In genomic region chr21:43064265-43064917, GRCh38 we compare ENCODE assay signal across 6 cellular contexts. TPM values are rescaled to one million over a fixed set of nuclear protein-coding genes. Genes with fewer than 3 reads are reported as not detected.
A peak's percentile ranks its signal among the peaks of the same experiment; 100 is the strongest.
DNase-seq lines count a peak whose midpoint lies in the region; ATAC-seq and TF ChIP-seq lines count a peak whose summit lies in the region.
"Not testable (repeated sequence)": the region's sequence is repeated elsewhere in the genome, so short reads cannot be mapped to it uniquely, and the experiment has no call there.
"Had no signal": no experiment of that assay in that cellular context is flagged by ENCODE, and none has a peak within 500 bp of the region (broad histone marks: within the 10 kb centered on the region; RNA-seq: fewer than 3 reads in every experiment).

No MANE protein-coding gene starts in this region.

- H4K20me1 ChIP-seq in PC-3 (ENCODE audit: low read length): not testable (repeated sequence)

- not testable (repeated sequence) for H3K4me3 ChIP-seq in PC-3 (ENCODE audit: low read length); body of pancreas; psoas muscle; thoracic aorta

- not testable (repeated sequence) for H3K4me2 ChIP-seq in PC-3 (ENCODE audit: low read length)

- ATAC-seq in PC-3: peak; percentile 72
- peak; percentile 35 for ATAC-seq in body of pancreas
- peak; percentile 13 for ATAC-seq in left colon
- peak; percentile 85 to 92 (median 90) for ATAC-seq in psoas muscle
- peak; percentile 63 for ATAC-seq in thoracic aorta (ENCODE audit: insufficient number of reproducible peaks, low FRiP score, low read depth)

- H3F3A ChIP-seq in PC-3 (ENCODE audit: low read length, unreplicated experiment): not testable (repeated sequence)

- DNase-seq in PC-3; body of pancreas; left colon; psoas muscle; thoracic aorta (ENCODE audit: low spot score): not testable (repeated sequence)

- not testable (repeated sequence) for H2AFZ ChIP-seq in PC-3 (ENCODE audit: low read length)

- TF ChIP-seq CTCF in PC-3 (conservative IDR thresholded peaks at IDR 0.05; ENCODE audit: low read depth, low read length); body of pancreas (IDR thresholded peaks at IDR 0.05); psoas muscle (IDR thresholded peaks at IDR 0.05); thoracic aorta (IDR thresholded peaks at IDR 0.05): not testable (repeated sequence)

- H3K9me3 ChIP-seq in PC-3 (ENCODE audit: low read length); body of pancreas; psoas muscle; thoracic aorta: not testable (repeated sequence)

- not testable (repeated sequence) for H3K79me2 ChIP-seq in PC-3 (ENCODE audit: low read length)

- H3K36me3 ChIP-seq in PC-3 (ENCODE audit: low read depth, low read length); body of pancreas (replicated peaks in 1 of 2; ENCODE audit: insufficient read depth in 1 of 2, low read depth in 2 of 2); psoas muscle (ENCODE audit: insufficient read depth in 1 of 2, low read depth in 1 of 2); thoracic aorta: not testable (repeated sequence)

- no CpG with 5 or more reads among the region's 22 CpGs for WGBS in body of pancreas, 2 donors
- WGBS in psoas muscle, 3 donors: no CpG with 5 or more reads among the region's 22 CpGs

- not testable (repeated sequence) for TF ChIP-seq POLR2A in body of pancreas (IDR thresholded peaks at IDR 0.05)

- H3K27ac ChIP-seq in PC-3 (ENCODE audit: low read length); body of pancreas; psoas muscle; thoracic aorta: not testable (repeated sequence)

- not testable (repeated sequence) for H3K4me1 ChIP-seq in PC-3 (ENCODE audit: insufficient read depth, low read length); body of pancreas; psoas muscle; thoracic aorta (ENCODE audit: control insufficient read depth in 1 of 2, low read depth in 2 of 2)

- not testable (repeated sequence) for H3K27me3 ChIP-seq in PC-3 (ENCODE audit: low read length); body of pancreas; psoas muscle (ENCODE audit: insufficient read depth in 3 of 3, low read length in 2 of 3); thoracic aorta (replicated peaks; ENCODE audit: insufficient read depth)

- intact Hi-C loops in PC-3 (cut with micrococcal nuclease); body of pancreas (cut with DNase I); left colon (cut with DNase I, micrococcal nuclease); psoas muscle (cut with DNase I): not testable (repeated sequence)

- H3K9ac ChIP-seq in PC-3 (ENCODE audit: low read length): not testable (repeated sequence)

- not testable (repeated sequence) for BruUV-seq in PC-3 (replicated peaks; lab: Mats Ljungman, UMichigan)

- POLR2A ChIA-PET in PC-3 (lab: Charles Lee; ENCODE audit: unreplicated experiment): not testable (repeated sequence)

- CTCF ChIA-PET in PC-3 (lab: Charles Lee): not testable (repeated sequence)

- not testable (repeated sequence) for H3K9me2 ChIP-seq in PC-3 (replicated peaks; ENCODE audit: low read length)

RNA-seq across cellular contexts. Expression of gene CBS, which starts 11.2 kb away (rescaled TPM):
- total RNA-seq in PC-3 (2014; rRNA removed): 8.9 and 9.6 TPM in 2 replicates
- 100 to 1,000 TPM; 196 to 199 TPM for total RNA-seq in body of pancreas
- total RNA-seq in left colon: 10 to 100 TPM in 1 of 2 donors, 1 to 10 TPM in 1; 3.4 to 15.8 TPM
- 1 to 10 TPM; 1.7 to 2.6 (median 2.2) TPM for total RNA-seq in psoas muscle
- polyA plus RNA-seq in psoas muscle: 1 to 10 TPM; 1.1 to 1.8 (median 1.4) TPM
- 10 to 100 TPM; 33.7 to 45.7 TPM for total RNA-seq in thoracic aorta
- total RNA-seq: CD8-positive, alpha-beta T cell had no signal

RNA-seq across cellular contexts. Expression of gene U2AF1, which starts 43.0 kb away (rescaled TPM):
- total RNA-seq in PC-3 (2014; rRNA removed) (43.4 and 49.3 TPM in 2 replicates), body of pancreas (10 to 100 TPM; 34.2 to 40.9 TPM), left colon (1 to 10 TPM; 6.5 to 7.2 TPM), psoas muscle (10 to 100 TPM in 1 of 4 donors, 1 to 10 TPM in 3; 4.9 to 14.4 (median 5.6) TPM), thoracic aorta (10 to 100 TPM; 72.4 to 84.7 TPM)
- polyA plus RNA-seq in psoas muscle: 10 to 100 TPM; 51.9 to 98.7 (median 66.4) TPM

Comparison
In these comparisons a context has a peak if more than half of its experiments do, and no peak if none do; other contexts are left out.
1. ATAC-seq: peak in every context shown above with its lines; median percentile 90 in psoas muscle; 72 in PC-3; 63 in thoracic aorta; 35 in body of pancreas; 13 in left colon.
2. RNA of gene CBS, which starts 11.2 kb away (total RNA-seq): 196 to 199 TPM in body of pancreas; 33.7 to 45.7 TPM in thoracic aorta, 3.4 to 15.8 TPM in left colon, 8.9 to 9.6 TPM in PC-3 and 1.7 to 2.6 TPM in psoas muscle; every median in the first group is over 4 times any median in the second.